1 cellular context compared by ENCODE assay signal in genomic region chr3:48465531-48466378, GRCh38.
TF ChIP-seq lines count a peak whose summit lies in the region.

No MANE protein-coding gene starts in this region.

TF ChIP-seq in HepG2, 621 proteins besides CTCF, POLR2A, EP300 and RAD21 (continued from another document and continues in another):
- TF ChIP-seq ZNF33A (CRISPR knock-in tag; IDR thresholded peaks at IDR 0.05; ENCODE audit: borderline replicate concordance) (no peak), ZIK1 (CRISPR knock-in tag; IDR thresholded peaks at IDR 0.05; ENCODE audit: borderline replicate concordance, low read depth) (no peak), ZNF775 (CRISPR knock-in tag; IDR thresholded peaks at IDR 0.05; ENCODE audit: borderline replicate concordance) (no peak), TEAD3 (CRISPR knock-in tag; optimal IDR thresholded peaks at IDR 0.05; ENCODE audit: borderline replicate concordance) (peak; percentile 41), NR0B2 (CRISPR knock-in tag; IDR thresholded peaks at IDR 0.05) (no peak), ZNF3 (CRISPR knock-in tag; IDR thresholded peaks at IDR 0.05) (no peak), NONO (IDR thresholded peaks at IDR 0.05) (no peak), NONO (CRISPR knock-in tag; conservative IDR thresholded peaks at IDR 0.05) (peak; percentile 73), NKX3-1 (CRISPR knock-in tag; IDR thresholded peaks at IDR 0.05) (no peak), THYN1 (CRISPR knock-in tag; IDR thresholded peaks at IDR 0.05; ENCODE audit: borderline replicate concordance, low read depth) (no peak), EZH2 (conservative IDR thresholded peaks at IDR 0.05; ENCODE audit: low read depth, low read length) (no peak), ZNF773 (CRISPR knock-in tag; IDR thresholded peaks at IDR 0.05; ENCODE audit: borderline replicate concordance) (no peak), THAP11 (CRISPR knock-in tag; IDR thresholded peaks at IDR 0.05) (peak; percentile 62; the same call in 1 of the 2 replicates), SALL1 (CRISPR knock-in tag; IDR thresholded peaks at IDR 0.05) (peak; percentile 59; the same call in 1 of the 2 replicates), ZNF598 (CRISPR knock-in tag; IDR thresholded peaks at IDR 0.05; ENCODE audit: borderline replicate concordance) (0 out of 2 replicates have a peak, but pooled peaks have one; percentile 73), DRAP1 (CRISPR knock-in tag; IDR thresholded peaks at IDR 0.05) (peak; percentile 55; the same call in 1 of the 2 replicates), ZNF839 (CRISPR knock-in tag; IDR thresholded peaks at IDR 0.05; ENCODE audit: borderline replicate concordance) (no peak), ZNF570 (CRISPR knock-in tag; IDR thresholded peaks at IDR 0.05; ENCODE audit: borderline replicate concordance) (no peak), NFKB2 (CRISPR knock-in tag; IDR thresholded peaks at IDR 0.05; ENCODE audit: borderline replicate concordance) (no peak), NFYC (CRISPR knock-in tag; IDR thresholded peaks at IDR 0.05) (0 out of 2 replicates have a peak, but pooled peaks have one; percentile 21), NFE2L1 (CRISPR knock-in tag; IDR thresholded peaks at IDR 0.05; ENCODE audit: borderline replicate concordance) (no peak), LBX2 (CRISPR knock-in tag; IDR thresholded peaks at IDR 0.05; ENCODE audit: borderline replicate concordance) (no peak), JUN (CRISPR knock-in tag; IDR thresholded peaks at IDR 0.05) (0 out of 2 replicates have a peak, but pooled peaks have one; percentile 16), RXRA (CRISPR knock-in tag; IDR thresholded peaks at IDR 0.05) (peak; percentile 34; the same call in 1 of the 2 replicates), ZNF605 (CRISPR knock-in tag; IDR thresholded peaks at IDR 0.05) (0 out of 2 replicates have a peak, but pooled peaks have one; percentile 32), SP5 (CRISPR knock-in tag; IDR thresholded peaks at IDR 0.05; ENCODE audit: borderline replicate concordance, low read depth) (no peak), NR2F6 (IDR thresholded peaks at IDR 0.05) (no peak), NR2F6 (CRISPR knock-in tag; IDR thresholded peaks at IDR 0.05) (peak; percentile 56; the same call in 1 of the 2 replicates), CCDC6 (CRISPR knock-in tag; IDR thresholded peaks at IDR 0.05) (no peak), ZNF7 (CRISPR knock-in tag; IDR thresholded peaks at IDR 0.05) (no peak), GATA4 (IDR thresholded peaks at IDR 0.05; ENCODE audit: borderline replicate concordance, low read depth) (no peak), ZNF556 (CRISPR knock-in tag; IDR thresholded peaks at IDR 0.05; ENCODE audit: borderline replicate concordance) (peak; percentile 21; the same call in 1 of the 2 replicates), HNRNPL (IDR thresholded peaks at IDR 0.05; ENCODE audit: low read depth, low read length) (0 out of 2 replicates have a peak, but pooled peaks have one; percentile 29), CEBPB (IDR thresholded peaks at IDR 0.05; ENCODE audit: borderline replicate concordance, low read depth, low read length) (no peak), ZNF124 (CRISPR knock-in tag; IDR thresholded peaks at IDR 0.05) (no peak), REL (CRISPR knock-in tag; conservative IDR thresholded peaks at IDR 0.05) (no peak), ZNF17 (CRISPR knock-in tag; IDR thresholded peaks at IDR 0.05) (no peak), ZNF383 (CRISPR knock-in tag; IDR thresholded peaks at IDR 0.05; ENCODE audit: borderline replicate concordance) (0 out of 2 replicates have a peak, but pooled peaks have one; percentile 29), ZNF776 (CRISPR knock-in tag; IDR thresholded peaks at IDR 0.05) (no peak), CAMTA2 (CRISPR knock-in tag; IDR thresholded peaks at IDR 0.05; ENCODE audit: borderline replicate concordance) (no peak), GPN1 (CRISPR knock-in tag; IDR thresholded peaks at IDR 0.05; ENCODE audit: borderline replicate concordance) (no peak), ATF7 (IDR thresholded peaks at IDR 0.05) (no peak), ATF7 (CRISPR knock-in tag; IDR thresholded peaks at IDR 0.05) (no peak), CREM (IDR thresholded peaks at IDR 0.05) (no peak), CREM (CRISPR knock-in tag; IDR thresholded peaks at IDR 0.05) (no peak), ZNF710 (CRISPR knock-in tag; IDR thresholded peaks at IDR 0.05; ENCODE audit: borderline replicate concordance) (no peak), ZNF274 (CRISPR knock-in tag; IDR thresholded peaks at IDR 0.05) (peak; percentile 81)
- TF ChIP-seq, protein P1, sequence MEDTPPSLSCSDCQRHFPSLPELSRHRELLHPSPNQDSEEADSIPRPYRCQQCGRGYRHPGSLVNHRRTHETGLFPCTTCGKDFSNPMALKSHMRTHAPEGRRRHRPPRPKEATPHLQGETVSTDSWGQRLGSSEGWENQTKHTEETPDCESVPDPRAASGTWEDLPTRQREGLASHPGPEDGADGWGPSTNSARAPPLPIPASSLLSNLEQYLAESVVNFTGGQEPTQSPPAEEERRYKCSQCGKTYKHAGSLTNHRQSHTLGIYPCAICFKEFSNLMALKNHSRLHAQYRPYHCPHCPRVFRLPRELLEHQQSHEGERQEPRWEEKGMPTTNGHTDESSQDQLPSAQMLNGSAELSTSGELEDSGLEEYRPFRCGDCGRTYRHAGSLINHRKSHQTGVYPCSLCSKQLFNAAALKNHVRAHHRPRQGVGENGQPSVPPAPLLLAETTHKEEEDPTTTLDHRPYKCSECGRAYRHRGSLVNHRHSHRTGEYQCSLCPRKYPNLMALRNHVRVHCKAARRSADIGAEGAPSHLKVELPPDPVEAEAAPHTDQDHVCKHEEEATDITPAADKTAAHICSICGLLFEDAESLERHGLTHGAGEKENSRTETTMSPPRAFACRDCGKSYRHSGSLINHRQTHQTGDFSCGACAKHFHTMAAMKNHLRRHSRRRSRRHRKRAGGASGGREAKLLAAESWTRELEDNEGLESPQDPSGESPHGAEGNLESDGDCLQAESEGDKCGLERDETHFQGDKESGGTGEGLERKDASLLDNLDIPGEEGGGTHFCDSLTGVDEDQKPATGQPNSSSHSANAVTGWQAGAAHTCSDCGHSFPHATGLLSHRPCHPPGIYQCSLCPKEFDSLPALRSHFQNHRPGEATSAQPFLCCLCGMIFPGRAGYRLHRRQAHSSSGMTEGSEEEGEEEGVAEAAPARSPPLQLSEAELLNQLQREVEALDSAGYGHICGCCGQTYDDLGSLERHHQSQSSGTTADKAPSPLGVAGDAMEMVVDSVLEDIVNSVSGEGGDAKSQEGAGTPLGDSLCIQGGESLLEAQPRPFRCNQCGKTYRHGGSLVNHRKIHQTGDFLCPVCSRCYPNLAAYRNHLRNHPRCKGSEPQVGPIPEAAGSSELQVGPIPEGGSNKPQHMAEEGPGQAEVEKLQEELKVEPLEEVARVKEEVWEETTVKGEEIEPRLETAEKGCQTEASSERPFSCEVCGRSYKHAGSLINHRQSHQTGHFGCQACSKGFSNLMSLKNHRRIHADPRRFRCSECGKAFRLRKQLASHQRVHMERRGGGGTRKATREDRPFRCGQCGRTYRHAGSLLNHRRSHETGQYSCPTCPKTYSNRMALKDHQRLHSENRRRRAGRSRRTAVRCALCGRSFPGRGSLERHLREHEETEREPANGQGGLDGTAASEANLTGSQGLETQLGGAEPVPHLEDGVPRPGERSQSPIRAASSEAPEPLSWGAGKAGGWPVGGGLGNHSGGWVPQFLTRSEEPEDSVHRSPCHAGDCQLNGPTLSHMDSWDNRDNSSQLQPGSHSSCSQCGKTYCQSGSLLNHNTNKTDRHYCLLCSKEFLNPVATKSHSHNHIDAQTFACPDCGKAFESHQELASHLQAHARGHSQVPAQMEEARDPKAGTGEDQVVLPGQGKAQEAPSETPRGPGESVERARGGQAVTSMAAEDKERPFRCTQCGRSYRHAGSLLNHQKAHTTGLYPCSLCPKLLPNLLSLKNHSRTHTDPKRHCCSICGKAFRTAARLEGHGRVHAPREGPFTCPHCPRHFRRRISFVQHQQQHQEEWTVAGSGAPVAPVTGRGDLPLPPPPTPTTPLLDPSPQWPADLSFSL (CRISPR knock-in tag; IDR thresholded peaks at IDR 0.05) = no peak
- TF ChIP-seq, protein P2, sequence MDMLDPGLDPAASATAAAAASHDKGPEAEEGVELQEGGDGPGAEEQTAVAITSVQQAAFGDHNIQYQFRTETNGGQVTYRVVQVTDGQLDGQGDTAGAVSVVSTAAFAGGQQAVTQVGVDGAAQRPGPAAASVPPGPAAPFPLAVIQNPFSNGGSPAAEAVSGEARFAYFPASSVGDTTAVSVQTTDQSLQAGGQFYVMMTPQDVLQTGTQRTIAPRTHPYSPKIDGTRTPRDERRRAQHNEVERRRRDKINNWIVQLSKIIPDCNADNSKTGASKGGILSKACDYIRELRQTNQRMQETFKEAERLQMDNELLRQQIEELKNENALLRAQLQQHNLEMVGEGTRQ (IDR thresholded peaks at IDR 0.05; ENCODE audit: low read depth, low read length) = no peak
- TF ChIP-seq, protein P2 (CRISPR knock-in tag; IDR thresholded peaks at IDR 0.05; ENCODE audit: borderline replicate concordance) = no peak
- TF ChIP-seq, protein P3, sequence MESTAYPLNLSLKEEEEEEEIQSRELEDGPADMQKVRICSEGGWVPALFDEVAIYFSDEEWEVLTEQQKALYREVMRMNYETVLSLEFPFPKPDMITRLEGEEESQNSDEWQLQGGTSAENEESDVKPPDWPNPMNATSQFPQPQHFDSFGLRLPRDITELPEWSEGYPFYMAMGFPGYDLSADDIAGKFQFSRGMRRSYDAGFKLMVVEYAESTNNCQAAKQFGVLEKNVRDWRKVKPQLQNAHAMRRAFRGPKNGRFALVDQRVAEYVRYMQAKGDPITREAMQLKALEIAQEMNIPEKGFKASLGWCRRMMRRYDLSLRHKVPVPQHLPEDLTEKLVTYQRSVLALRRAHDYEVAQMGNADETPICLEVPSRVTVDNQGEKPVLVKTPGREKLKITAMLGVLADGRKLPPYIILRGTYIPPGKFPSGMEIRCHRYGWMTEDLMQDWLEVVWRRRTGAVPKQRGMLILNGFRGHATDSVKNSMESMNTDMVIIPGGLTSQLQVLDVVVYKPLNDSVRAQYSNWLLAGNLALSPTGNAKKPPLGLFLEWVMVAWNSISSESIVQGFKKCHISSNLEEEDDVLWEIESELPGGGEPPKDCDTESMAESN (CRISPR knock-in tag; conservative IDR thresholded peaks at IDR 0.05) = 0 out of 2 replicates have a peak, but pooled peaks have one; percentile 20
- TF ChIP-seq, protein P4, sequence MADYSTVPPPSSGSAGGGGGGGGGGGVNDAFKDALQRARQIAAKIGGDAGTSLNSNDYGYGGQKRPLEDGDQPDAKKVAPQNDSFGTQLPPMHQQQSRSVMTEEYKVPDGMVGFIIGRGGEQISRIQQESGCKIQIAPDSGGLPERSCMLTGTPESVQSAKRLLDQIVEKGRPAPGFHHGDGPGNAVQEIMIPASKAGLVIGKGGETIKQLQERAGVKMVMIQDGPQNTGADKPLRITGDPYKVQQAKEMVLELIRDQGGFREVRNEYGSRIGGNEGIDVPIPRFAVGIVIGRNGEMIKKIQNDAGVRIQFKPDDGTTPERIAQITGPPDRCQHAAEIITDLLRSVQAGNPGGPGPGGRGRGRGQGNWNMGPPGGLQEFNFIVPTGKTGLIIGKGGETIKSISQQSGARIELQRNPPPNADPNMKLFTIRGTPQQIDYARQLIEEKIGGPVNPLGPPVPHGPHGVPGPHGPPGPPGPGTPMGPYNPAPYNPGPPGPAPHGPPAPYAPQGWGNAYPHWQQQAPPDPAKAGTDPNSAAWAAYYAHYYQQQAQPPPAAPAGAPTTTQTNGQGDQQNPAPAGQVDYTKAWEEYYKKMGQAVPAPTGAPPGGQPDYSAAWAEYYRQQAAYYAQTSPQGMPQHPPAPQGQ (CRISPR knock-in tag; IDR thresholded peaks at IDR 0.05; ENCODE audit: borderline replicate concordance) = no peak
- TF ChIP-seq, protein P5, sequence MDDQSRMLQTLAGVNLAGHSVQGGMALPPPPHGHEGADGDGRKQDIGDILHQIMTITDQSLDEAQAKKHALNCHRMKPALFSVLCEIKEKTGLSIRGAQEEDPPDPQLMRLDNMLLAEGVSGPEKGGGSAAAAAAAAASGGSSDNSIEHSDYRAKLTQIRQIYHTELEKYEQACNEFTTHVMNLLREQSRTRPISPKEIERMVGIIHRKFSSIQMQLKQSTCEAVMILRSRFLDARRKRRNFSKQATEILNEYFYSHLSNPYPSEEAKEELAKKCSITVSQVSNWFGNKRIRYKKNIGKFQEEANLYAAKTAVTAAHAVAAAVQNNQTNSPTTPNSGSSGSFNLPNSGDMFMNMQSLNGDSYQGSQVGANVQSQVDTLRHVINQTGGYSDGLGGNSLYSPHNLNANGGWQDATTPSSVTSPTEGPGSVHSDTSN (CRISPR knock-in tag; IDR thresholded peaks at IDR 0.05; ENCODE audit: borderline replicate concordance) = no peak
